1 cellular context compared by ENCODE assay signal in genomic region chr2:117855886-117856285, GRCh38.
TF ChIP-seq lines count a peak whose summit lies in the region.

No MANE protein-coding gene starts in this region.

TF ChIP-seq in K562, 482 proteins besides CTCF, POLR2A, EP300 and RAD21 (continued from another document):
- TF ChIP-seq ATF1 (CRISPR knock-in tag; IDR thresholded peaks at IDR 0.05) (no peak), ATF1 (tag; IDR thresholded peaks at IDR 0.05) (no peak), ZFP1 (CRISPR knock-in tag; IDR thresholded peaks at IDR 0.05) (no peak), KLF6 (CRISPR knock-in tag; IDR thresholded peaks at IDR 0.05; ENCODE audit: borderline replicate concordance) (no peak), EP400 (IDR thresholded peaks at IDR 0.05) (no peak)
TF ChIP-seq in K562: peak in this region for 0.
